Comparison of ENCODE assay signal across 23 cellular contexts in genomic region chr14:58780595-58780994, GRCh38.
A peak's percentile ranks its signal among the peaks of the same experiment; 100 is the strongest.
DNase-seq lines count a peak whose midpoint lies in the region; ATAC-seq, FAIRE-seq and TF ChIP-seq lines count a peak whose summit lies in the region.
"Had no signal": no experiment of that assay in that cellular context is flagged by ENCODE, and none has a peak within 500 bp of the region (broad histone marks: within the 10 kb centered on the region; RNA-seq: fewer than 3 reads in every experiment).

No MANE protein-coding gene starts in this region.

- H3K9me3 ChIP-seq in hepatocyte (ENCODE audit: low read depth): no peaks in the 10 kb centered on the region
- no peaks in the 10 kb centered on the region for H3K9me3 ChIP-seq in CD8-positive, alpha-beta memory T cell (ENCODE audit: low read length)
- H3K9me3 ChIP-seq: A549, BE2C had no signal

- H3K79me2 ChIP-seq in hepatocyte: no peaks in the 10 kb centered on the region

- H3K4me3 ChIP-seq in hepatocyte: no peak overlapping the region
- no peak overlapping the region for H3K4me3 ChIP-seq in foreskin fibroblast (ENCODE audit: low read depth in 1 of 2, low read length in 2 of 2)
- H3K4me3 ChIP-seq in CD8-positive, alpha-beta memory T cell (ENCODE audit: low read length): no peak overlapping the region
- H3K4me3 ChIP-seq: A549 had no signal

- H2AFZ ChIP-seq in hepatocyte: no peak overlapping the region

- no peak overlapping the region for H3K27ac ChIP-seq in hepatocyte
- no peak overlapping the region for H3K27ac ChIP-seq in CD8-positive, alpha-beta memory T cell (ENCODE audit: low read depth, low read length)
- H3K27ac ChIP-seq: A549 had no signal

- 92% methylated on average over 6 of the region's 6 CpGs for WGBS in hepatocyte (ENCODE audit: low lambda C conversion rate, missing lambda C conversion rate)

- peaks cover 21% of the 10 kb centered on the region for H3K4me1 ChIP-seq in hepatocyte (ENCODE audit: insufficient read depth)
- no peaks in the 10 kb centered on the region for H3K4me1 ChIP-seq in CD8-positive, alpha-beta memory T cell (ENCODE audit: insufficient read depth, low read length)
- H3K4me1 ChIP-seq: A549, BE2C had no signal

- ATAC-seq in GM18517 (IDR thresholded peaks at IDR 0.05; ENCODE audit: unreplicated experiment): no peak
- ATAC-seq: A549 had no signal

- no peaks in the 10 kb centered on the region for H3K36me3 Mint-ChIP-seq in nephron progenitor cell (ENCODE audit: low read depth)
- H3K36me3 Mint-ChIP-seq in CD8-positive, alpha-beta memory T cell: no peaks in the 10 kb centered on the region
- H3K36me3 Mint-ChIP-seq: CD4-positive, alpha-beta memory T cell had no signal

- H3K36me3 ChIP-seq in hepatocyte (replicated peaks; ENCODE audit: insufficient read depth, low read depth): no peaks in the 10 kb centered on the region
- no peaks in the 10 kb centered on the region for H3K36me3 ChIP-seq in CD8-positive, alpha-beta memory T cell (ENCODE audit: insufficient read depth, low read length)
- H3K36me3 ChIP-seq: BE2C had no signal

- H3K27ac Mint-ChIP-seq in nephron progenitor cell: peak overlapping the region; percentile 36
- no peak overlapping the region for H3K27ac Mint-ChIP-seq in CD8-positive, alpha-beta memory T cell
- H3K27ac Mint-ChIP-seq: CD4-positive, alpha-beta memory T cell had no signal

- H4K20me1 ChIP-seq in hepatocyte (ENCODE audit: insufficient read depth, poor library complexity, severe bottlenecking): no peaks in the 10 kb centered on the region

- no peaks in the 10 kb centered on the region for H3K27me3 Mint-ChIP-seq in nephron progenitor cell (ENCODE audit: low read depth, poor library complexity)
- H3K27me3 Mint-ChIP-seq in CD8-positive, alpha-beta memory T cell: peaks cover 3 to 5% of the 10 kb centered on the region in 2 donors

- CTCF ChIA-PET in CD8-positive, alpha-beta memory T cell (lab: Charles Lee): no interaction called here

- no peak for DNase-seq in HTR-8/SVneo (ENCODE audit: insufficient read length, low spot score)
- DNase-seq in hepatocyte (ENCODE audit: low spot score): peak; percentile 39
- DNase-seq in nephron progenitor cell: no peak
- DNase-seq in foreskin fibroblast: no peak
- no peak for DNase-seq in EL
- no peak for DNase-seq in CD8-positive, alpha-beta memory T cell
- DNase-seq: 8988T; ACHN; AML-193; BE2C; C1 segment of cervical spinal cord; CD4-positive, alpha-beta memory T cell; DMS 273 treated with DMSO at 0.1 percent for 48 hours; DMS79; GF-D8; GOT3; H7; HCEC 1CT had no signal

- H3K4me1 Mint-ChIP-seq in nephron progenitor cell: peaks cover 53% of the 10 kb centered on the region
- H3K4me1 Mint-ChIP-seq in CD8-positive, alpha-beta memory T cell: no peaks in the 10 kb centered on the region
- H3K4me1 Mint-ChIP-seq: CD4-positive, alpha-beta memory T cell had no signal

- no peaks in the 10 kb centered on the region for H3K9me2 ChIP-seq in hepatocyte (replicated peaks; ENCODE audit: insufficient read depth)

- POLR2A ChIA-PET in CD8-positive, alpha-beta memory T cell (lab: Charles Lee): no interaction called here

- TF ChIP-seq CTCF in hepatocyte (IDR thresholded peaks at IDR 0.05; ENCODE audit: poor library complexity) (no peak), nephron progenitor cell (IDR thresholded peaks at IDR 0.05) (no peak), foreskin fibroblast (IDR thresholded peaks at IDR 0.05; ENCODE audit: low read depth, low read length) (no peak)

- H3K27me3 ChIP-seq in hepatocyte: no peaks in the 10 kb centered on the region
- H3K27me3 ChIP-seq in CD8-positive, alpha-beta memory T cell (ENCODE audit: insufficient read depth, low read length, poor library complexity, severe bottlenecking): no peaks in the 10 kb centered on the region
- H3K27me3 ChIP-seq: BE2C had no signal

- H3K4me2 ChIP-seq in hepatocyte: no peak overlapping the region
- H3K4me2 ChIP-seq: A549 had no signal

- FAIRE-seq in HTR-8/SVneo (lab: Jason Lieb, UNC): peak; percentile 4
- FAIRE-seq: A549, D721Med, GM12891, GM18507 had no signal

- H3K4me3 Mint-ChIP-seq in nephron progenitor cell: no peak overlapping the region
- no peak overlapping the region for H3K4me3 Mint-ChIP-seq in CD8-positive, alpha-beta memory T cell
- H3K4me3 Mint-ChIP-seq: CD4-positive, alpha-beta memory T cell had no signal

- no peaks in the 10 kb centered on the region for H3K9me3 Mint-ChIP-seq in nephron progenitor cell
- peaks cover 0 to 2% (median 0%) of the 10 kb centered on the region in 5 donors for H3K9me3 Mint-ChIP-seq in CD8-positive, alpha-beta memory T cell
- H3K9me3 Mint-ChIP-seq: CD4-positive, alpha-beta memory T cell had no signal
